Comparison of ENCODE assay signal across 8 cellular contexts in the genomic region with DNA sequence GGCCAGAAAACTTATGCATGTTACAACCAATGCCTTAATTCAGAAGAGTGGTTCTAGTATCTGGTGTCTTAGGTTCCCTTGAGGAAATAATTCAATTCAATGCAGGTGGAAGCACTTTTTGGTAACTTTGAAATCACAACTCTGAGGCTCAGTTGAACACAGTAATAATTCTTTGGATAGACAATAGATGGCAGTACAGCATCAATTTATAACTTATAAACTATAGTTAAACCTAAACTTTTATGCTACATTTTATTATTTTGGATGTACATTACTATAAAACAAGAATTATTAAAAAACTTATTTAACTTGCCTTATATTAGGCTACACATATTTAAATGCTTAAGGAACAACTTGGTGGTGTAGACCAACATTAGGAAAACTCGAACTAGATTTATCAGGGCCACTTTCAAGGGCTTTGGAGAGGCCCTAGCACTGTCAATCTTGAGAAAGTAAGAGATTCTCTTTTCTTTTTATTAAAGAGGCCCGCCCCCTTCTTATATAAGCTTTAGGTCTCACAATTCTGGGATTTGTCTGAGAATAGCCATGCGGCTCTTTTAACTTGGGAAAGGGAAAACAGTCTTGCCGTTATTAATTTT.
A peak's percentile ranks its signal among the peaks of the same experiment; 100 is the strongest.
DNase-seq lines count a peak whose midpoint lies in the region; ATAC-seq and TF ChIP-seq lines count a peak whose summit lies in the region.

No MANE protein-coding gene starts in this region.

- 43 to 64% (median 55%) methylated on average over 4 of the region's 4 CpGs for WGBS in psoas muscle, 3 donors

- H3K36me3 ChIP-seq in duodenal mucosa (ENCODE audit: control insufficient read depth in 1 of 2, insufficient read depth in 2 of 2, low read length in 2 of 2) (no peaks in the 10 kb centered on the region), psoas muscle (ENCODE audit: insufficient read depth in 1 of 2, low read depth in 1 of 2) (no peaks in the 10 kb centered on the region)

- ATAC-seq in psoas muscle (peak in 1 of 4 donors; percentile 59), GM21717 (IDR thresholded peaks at IDR 0.05; ENCODE audit: unreplicated experiment) (no peak), GM18873 (IDR thresholded peaks at IDR 0.05; ENCODE audit: low FRiP score, unreplicated experiment) (no peak), GM21360 (IDR thresholded peaks at IDR 0.05; ENCODE audit: unreplicated experiment) (no peak)

- DNase-seq in DMS153 treated with DMSO at 0.1 percent for 48 hours (lab: John Stamatoyannopoulos, UW; ENCODE audit: unreplicated experiment) (peak; percentile 39), DMS153 (lab: John Stamatoyannopoulos, UW) (no peak), NCI-H774 (lab: John Stamatoyannopoulos, UW) (peak; percentile 77), psoas muscle (no peak)

- intact Hi-C loops in psoas muscle (cut with DNase I) = loop anchor here (2.0 to 5.0 kb wide), 3 partner anchors 44 to 532 kb away; no protein-coding TSS in a partner anchor

- no peaks in the 10 kb centered on the region for H3K27me3 ChIP-seq in duodenal mucosa (ENCODE audit: control insufficient read depth in 1 of 2, insufficient read depth in 2 of 2, low read length in 2 of 2)
- H3K27me3 ChIP-seq in psoas muscle (ENCODE audit: insufficient read depth in 3 of 3, low read length in 2 of 3) = peaks cover 0 to 17% (median 10%) of the 10 kb centered on the region in 3 donors

- H3K4me1 ChIP-seq in duodenal mucosa (ENCODE audit: control insufficient read depth in 1 of 2, insufficient read depth in 2 of 2, low read length in 2 of 2) (peaks cover 9 to 15% of the 10 kb centered on the region in 2 donors), psoas muscle (no peaks in the 10 kb centered on the region)

- no peak overlapping the region for H3K27ac ChIP-seq in duodenal mucosa (ENCODE audit: low read depth, low read length)
- H3K27ac ChIP-seq in psoas muscle = no peak overlapping the region

- H3K9ac ChIP-seq in duodenal mucosa (ENCODE audit: low read depth in 1 of 2, low read length in 2 of 2) = no peak overlapping the region

- TF ChIP-seq CTCF in psoas muscle (IDR thresholded peaks at IDR 0.05) = peak; percentile 47

- H3K9me3 ChIP-seq in duodenal mucosa (ENCODE audit: control insufficient read depth in 1 of 2, low read length in 2 of 2) (no peaks in the 10 kb centered on the region), psoas muscle (no peaks in the 10 kb centered on the region)

- peak overlapping the region; percentile 2 to 15 for H3K4me3 ChIP-seq in duodenal mucosa (ENCODE audit: low read depth in 1 of 2, low read length in 2 of 2)
- H3K4me3 ChIP-seq in psoas muscle = no peak overlapping the region

Comparison
In these comparisons a context has a peak if more than half of its experiments do, and no peak if none do; other contexts are left out.
1. DNase-seq: peak in DMS153 treated with DMSO at 0.1 percent for 48 hours (single experiment) and NCI-H774 (single experiment); none in DMS153 (single experiment) and psoas muscle (0 of 2).